1 cellular context compared by ENCODE assay signal in genomic region chr5:38672059-38672791, GRCh38.
TF ChIP-seq lines count a peak whose summit lies in the region.

No MANE protein-coding gene starts in this region.

TF ChIP-seq in SK-N-SH treated with all-trans-retinoic acid at 6 μM for 48 hours, 23 proteins besides CTCF, POLR2A, EP300 and RAD21 (continued from another document):
- TF ChIP-seq PATZ1 (CRISPR knock-in tag; IDR thresholded peaks at IDR 0.05; ENCODE audit: borderline replicate concordance): peak; percentile 65; the same call in 1 of the 2 replicates
- TF ChIP-seq ZNF70 (CRISPR knock-in tag; IDR thresholded peaks at IDR 0.05): no peak
